ENCODE assay signal across 1 cellular context in the genomic region with DNA sequence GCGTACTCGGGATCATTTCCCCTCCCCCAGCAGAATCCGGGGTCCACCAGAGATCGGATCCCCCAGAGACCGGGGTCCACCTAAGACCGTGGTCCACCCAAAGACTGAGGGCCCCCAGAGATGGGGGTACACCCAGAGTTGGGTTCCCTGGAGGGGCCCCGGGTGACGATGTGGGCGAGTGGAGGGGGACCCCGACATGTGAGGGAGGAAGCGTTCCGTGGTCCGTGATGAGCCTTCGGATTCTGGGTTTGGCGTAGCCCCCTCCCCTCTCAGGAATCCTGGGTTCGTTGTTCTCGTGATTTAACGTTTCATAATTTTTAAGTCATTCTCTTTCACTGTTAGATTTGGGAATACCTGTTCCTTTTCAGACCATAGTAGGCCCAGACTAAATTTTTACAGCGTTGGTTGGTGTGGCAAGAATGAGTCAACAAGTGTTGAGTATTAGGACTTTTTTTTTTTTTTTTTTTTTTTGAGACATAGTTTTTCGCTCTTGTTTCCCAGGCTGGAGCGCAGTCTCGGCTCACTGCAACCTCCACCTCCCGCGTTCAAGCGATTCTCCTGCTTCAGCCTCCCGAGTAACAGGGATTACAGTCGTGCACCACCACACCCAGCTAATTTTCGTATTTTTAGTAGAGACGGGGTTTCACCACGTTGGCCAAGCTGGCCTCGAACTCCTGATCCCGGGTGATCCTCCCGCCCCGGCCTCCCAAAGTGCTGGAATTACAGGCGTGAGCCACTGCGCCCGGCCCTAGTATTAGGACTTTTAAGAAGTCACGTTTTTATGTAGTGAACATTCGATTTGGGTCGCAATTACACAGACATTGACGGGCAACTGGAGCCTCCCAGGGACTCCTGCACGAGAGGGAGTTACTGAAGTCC.
TF ChIP-seq lines count a peak whose summit lies in the region.

No MANE protein-coding gene starts in this region.

TF ChIP-seq in SK-N-SH, 30 proteins besides CTCF, POLR2A, EP300 and RAD21 (continued from another document):
- no peak for TF ChIP-seq NFIC (IDR thresholded peaks at IDR 0.05; ENCODE audit: borderline replicate concordance)
- TF ChIP-seq MXI1 (IDR thresholded peaks at IDR 0.05; ENCODE audit: low read depth, low read length) = no peak
- no peak for TF ChIP-seq POLR2AphosphoS5 (IDR thresholded peaks at IDR 0.05; ENCODE audit: low read depth, low read length)
- no peak for TF ChIP-seq TCF12 (IDR thresholded peaks at IDR 0.05)
- TF ChIP-seq PBX3 (IDR thresholded peaks at IDR 0.05) = no peak
- no peak for TF ChIP-seq ELF1 (IDR thresholded peaks at IDR 0.05)
- no peak for TF ChIP-seq RCOR1 (IDR thresholded peaks at IDR 0.05; ENCODE audit: low read length)
- no peak for TF ChIP-seq GABPA (IDR thresholded peaks at IDR 0.05; ENCODE audit: low read depth)
- TF ChIP-seq, protein P1, sequence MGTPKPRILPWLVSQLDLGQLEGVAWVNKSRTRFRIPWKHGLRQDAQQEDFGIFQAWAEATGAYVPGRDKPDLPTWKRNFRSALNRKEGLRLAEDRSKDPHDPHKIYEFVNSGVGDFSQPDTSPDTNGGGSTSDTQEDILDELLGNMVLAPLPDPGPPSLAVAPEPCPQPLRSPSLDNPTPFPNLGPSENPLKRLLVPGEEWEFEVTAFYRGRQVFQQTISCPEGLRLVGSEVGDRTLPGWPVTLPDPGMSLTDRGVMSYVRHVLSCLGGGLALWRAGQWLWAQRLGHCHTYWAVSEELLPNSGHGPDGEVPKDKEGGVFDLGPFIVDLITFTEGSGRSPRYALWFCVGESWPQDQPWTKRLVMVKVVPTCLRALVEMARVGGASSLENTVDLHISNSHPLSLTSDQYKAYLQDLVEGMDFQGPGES (IDR thresholded peaks at IDR 0.05; ENCODE audit: low read depth, low read length) = no peak
- TF ChIP-seq YY1 (IDR thresholded peaks at IDR 0.05; ENCODE audit: low read depth) = no peak
- TF ChIP-seq NRF1 (IDR thresholded peaks at IDR 0.05; ENCODE audit: low read depth, low read length) = no peak
- no peak for TF ChIP-seq EZH2phosphoT487 (IDR thresholded peaks at IDR 0.05; ENCODE audit: borderline replicate concordance, low read depth)
- no peak for TF ChIP-seq FOSL2 (IDR thresholded peaks at IDR 0.05; ENCODE audit: borderline replicate concordance, low read depth)
- no peak for TF ChIP-seq FOXJ3 (CRISPR knock-in tag; IDR thresholded peaks at IDR 0.05)
- no peak for TF ChIP-seq TAF1 (IDR thresholded peaks at IDR 0.05; ENCODE audit: borderline replicate concordance, low read depth, low read length)
- TF ChIP-seq TEAD4 (IDR thresholded peaks at IDR 0.05; ENCODE audit: borderline replicate concordance, insufficient read depth) = no peak
